19 cellular contexts compared by ENCODE assay signal in genomic region chr19:43628646-43629326, GRCh38. TPM values are rescaled to one million over a fixed set of nuclear protein-coding genes. Genes with fewer than 3 reads are reported as not detected.
"Had no signal": no experiment of that assay in that cellular context is flagged by ENCODE, and none has a peak within 500 bp of the region (broad histone marks: within the 10 kb centered on the region; RNA-seq: fewer than 3 reads in every experiment).

No MANE protein-coding gene starts in this region.

- H3K4me3 ChIP-seq: breast epithelium, heart left ventricle, right atrium auricular region had no signal

- H3K27me3 ChIP-seq: breast epithelium, right atrium auricular region had no signal

- H3K36me3 ChIP-seq: breast epithelium, heart left ventricle, right atrium auricular region had no signal

- H3K9me3 ChIP-seq: breast epithelium, heart left ventricle, right atrium auricular region had no signal

- FAIRE-seq: small intestine had no signal

- ATAC-seq: activated T-helper 17 cell treated with anti-CD3 and anti-CD28 coated beads, Interleukin-2, amount 50 U/mL, for 72 hours; heart left ventricle had no signal

- H3K4me1 ChIP-seq: breast epithelium, heart left ventricle, right atrium auricular region had no signal

- DNase-seq: activated CD4-positive, alpha-beta T cell treated with anti-CD3 and anti-CD28 coated beads, Interleukin-2, amount 10 ng/mL, durations not matched to agents 24 days and 14 days; activated CD4-positive, CD25-positive, alpha-beta regulatory T cell; activated naive CD4-positive, alpha-beta T cell treated with Interleukin-2 at 50 U/mL for 16 hours; aorta; dermis blood vessel endothelial cell; foreskin melanocyte; heart left ventricle; immature natural killer cell; mesenchymal stem cell; nephron progenitor cell; occipital lobe; small intestine; stimulated activated CD4-positive, alpha-beta T cell treated with anti-CD3 and anti-CD28 coated beads, Interleukin-4, amount 100 ng/mL, for 24 hours; stimulated activated naive CD4-positive, alpha-beta T cell; trophoblast cell had no signal

- H3K27ac ChIP-seq: breast epithelium, epithelial cell of prostate, heart left ventricle, right atrium auricular region had no signal

RNA-seq across cellular contexts. Expression of gene SRRM5, which starts 16.9 kb away (rescaled TPM):
- total RNA-seq: occipital lobe had no signal
